In genomic region chr17:39194985-39195524, GRCh38 we compare ENCODE assay signal across 12 cellular contexts. TPM values are rescaled to one million over a fixed set of nuclear protein-coding genes. Genes with fewer than 3 reads are reported as not detected.
DNase-seq lines count a peak whose midpoint lies in the region; ATAC-seq and TF ChIP-seq lines count a peak whose summit lies in the region.
"Had no signal": no experiment of that assay in that cellular context is flagged by ENCODE, and none has a peak within 500 bp of the region (broad histone marks: within the 10 kb centered on the region; RNA-seq: fewer than 3 reads in every experiment).

No MANE protein-coding gene starts in this region.

- no peak for TF ChIP-seq CTCF in DOHH2 (IDR thresholded peaks at IDR 0.05; ENCODE audit: low read depth, low read length, poor library complexity, severe bottlenecking)
- no peak for TF ChIP-seq CTCF in RWPE1 (conservative IDR thresholded peaks at IDR 0.05; ENCODE audit: low read depth)
- no peak for TF ChIP-seq CTCF in gastroesophageal sphincter (IDR thresholded peaks at IDR 0.05)
- no peak for TF ChIP-seq CTCF in sigmoid colon (IDR thresholded peaks at IDR 0.05)

- peaks cover 5% of the 10 kb centered on the region; the same call in 1 of the 2 replicates for H4K20me1 ChIP-seq in DOHH2 (ENCODE audit: control insufficient read depth, insufficient read depth, low read depth, low read length)

- H3F3A ChIP-seq in DOHH2 (ENCODE audit: control insufficient read depth, insufficient read depth): peaks cover 16% of the 10 kb centered on the region

- POLR2A ChIA-PET in RWPE1 (lab: Yijun Ruan, JAX; ENCODE audit: low non-redundant PET): no interaction called here

- H3K9me3 ChIP-seq in DOHH2 (ENCODE audit: control insufficient read depth, insufficient read depth, low read length): no peaks in the 10 kb centered on the region
- H3K9me3 ChIP-seq in gastroesophageal sphincter: no peaks in the 10 kb centered on the region
- no peaks in the 10 kb centered on the region for H3K9me3 ChIP-seq in sigmoid colon
- H3K9me3 ChIP-seq: heart left ventricle had no signal

- intact Hi-C loops in sigmoid colon (cut with DNase I): loop anchor here (5.0 kb wide), 1 partner anchor 207 kb away; the partner anchor contains the start of gene FBXL20

- TF ChIP-seq EP300 in gastroesophageal sphincter (IDR thresholded peaks at IDR 0.05) (no peak), sigmoid colon (IDR thresholded peaks at IDR 0.05) (no peak)

- H3K4me1 ChIP-seq in DOHH2 (ENCODE audit: control insufficient read depth, low read length) (peaks cover 36% of the 10 kb centered on the region), gastroesophageal sphincter (peaks cover 0 to 62% (median 15%) of the 10 kb centered on the region in 3 donors), sigmoid colon (peaks cover 0 to 53% (median 44%) of the 10 kb centered on the region in 4 donors)

- 57 to 64% methylated on average over 3 to 6 of the region's 10 CpGs for WGBS in gastroesophageal sphincter (ENCODE audit: low coverage in 1 of 2), 2 donors
- 82 to 86% methylated on average over 10 of the region's 10 CpGs for WGBS in sigmoid colon, 2 donors

- no peaks in the 10 kb centered on the region for H3K27me3 ChIP-seq in DOHH2 (ENCODE audit: control insufficient read depth, low read length)
- H3K27me3 ChIP-seq in gastroesophageal sphincter: no peaks in the 10 kb centered on the region
- H3K27me3 ChIP-seq in sigmoid colon: no peaks in the 10 kb centered on the region
- H3K27me3 ChIP-seq: heart left ventricle had no signal

- H3K9me2 ChIP-seq in DOHH2 (replicated peaks; ENCODE audit: control insufficient read depth, low read length): no peaks in the 10 kb centered on the region

- H3K4me2 ChIP-seq in DOHH2 (ENCODE audit: low read length): peak overlapping the region; percentile 98; the same call in 1 of the 2 replicates

- H3K27ac ChIP-seq in DOHH2 (ENCODE audit: low read depth, low read length) (no peak overlapping the region), RWPE1 (peak overlapping the region; percentile 88), gastroesophageal sphincter (peak overlapping the region in 3 of 4 donors; percentile 64 to 95 (median 89)), sigmoid colon (peak overlapping the region; percentile 30 to 99 (median 46))

- H3K36me3 ChIP-seq in DOHH2 (ENCODE audit: control insufficient read depth, low read length) (peaks cover 56% of the 10 kb centered on the region), gastroesophageal sphincter (peaks cover 0 to 45% of the 10 kb centered on the region in 2 donors), sigmoid colon (peaks cover 0 to 40% (median 11%) of the 10 kb centered on the region in 4 donors)

- no peak for DNase-seq in RWPE1 (ENCODE audit: low spot score)
- DNase-seq in sigmoid colon: no peak
- DNase-seq in NCI-H2196 (lab: John Stamatoyannopoulos, UW; ENCODE audit: unreplicated experiment): no peak
- no peak for DNase-seq in DMS153 (lab: John Stamatoyannopoulos, UW)
- DNase-seq in middle frontal gyrus (ENCODE audit: extremely low spot score, low spot score): no peak
- DNase-seq in NCI-H1092 (lab: John Stamatoyannopoulos, UW): no peak
- DNase-seq: activated naive CD8-positive, alpha-beta T cell treated with anti-CD3 and anti-CD28 coated beads for 36 hours; stimulated activated naive CD8-positive, alpha-beta T cell treated with anti-CD3 and anti-CD28 coated beads, Interleukin-15, amount 100 ng/mL, for 72 hours had no signal

- ATAC-seq in gastroesophageal sphincter: no peak
- ATAC-seq: stimulated activated naive CD8-positive, alpha-beta T cell treated with anti-CD3 and anti-CD28 coated beads, Interleukin-15, amount 100 ng/mL, for 72 hours had no signal

- peak overlapping the region; percentile 100; the same call in 1 of the 2 replicates for H3K4me3 ChIP-seq in DOHH2 (ENCODE audit: low read length)
- H3K4me3 ChIP-seq in gastroesophageal sphincter: peak overlapping the region in 1 of 2 donors; percentile 1
- no peak overlapping the region for H3K4me3 ChIP-seq in sigmoid colon

- H3K79me2 ChIP-seq in DOHH2 (ENCODE audit: control insufficient read depth, low read length): peaks cover 30% of the 10 kb centered on the region

- CTCF ChIA-PET in RWPE1 (lab: Yijun Ruan, JAX): interaction anchor here (0.6 to 1.6 kb wide), 6 partner anchors 12 to 256 kb away, joined by 3 to 10 read pairs (median 6); no protein-coding TSS in a partner anchor

- TF ChIP-seq POLR2A in gastroesophageal sphincter (IDR thresholded peaks at IDR 0.05) (no peak), sigmoid colon (IDR thresholded peaks at IDR 0.05) (no peak)

RNA-seq across cellular contexts. Expression of gene CACNB1, which starts 2.4 kb away (rescaled TPM):
- total RNA-seq in gastroesophageal sphincter (1 to 10 TPM; 3.6 to 7.9 (median 5.9) TPM), sigmoid colon (1 to 10 TPM; 5.3 to 8.0 (median 7.4) TPM)
- 10 to 100 TPM in 1 of 3 donors, 1 to 10 TPM in 2; 3.0 to 11.6 (median 8.1) TPM for polyA plus RNA-seq in sigmoid colon

RNA-seq across cellular contexts. Expression of gene RPL19, which starts 5.0 kb away (rescaled TPM):
- total RNA-seq in gastroesophageal sphincter (1,000 to 10,000 TPM; 1,562 to 3,160 (median 2,477) TPM), sigmoid colon (1,000 to 10,000 TPM; 3,053 to 4,685 (median 3,950) TPM)
- 1,000 to 10,000 TPM; 2,689 to 4,258 (median 3,169) TPM for polyA plus RNA-seq in sigmoid colon

RNA-seq across cellular contexts. Expression of gene ARL5C, which starts 29.1 kb away (rescaled TPM):
- total RNA-seq in gastroesophageal sphincter (not detected), sigmoid colon (under 1 TPM in 1 of 4 donors, not detected in 3; 0.28 TPM)
- not detected for polyA plus RNA-seq in sigmoid colon
- total RNA-seq: activated naive CD8-positive, alpha-beta T cell treated with anti-CD3 and anti-CD28 coated beads for 36 hours; heart left ventricle; NCI-H460 had no signal
- polyA plus RNA-seq: heart left ventricle had no signal

RNA-seq across cellular contexts. Expression of gene STAC2, which starts 30.7 kb away (rescaled TPM):
- total RNA-seq in gastroesophageal sphincter (under 1 TPM in 2 of 4 donors, not detected in 2; 0.13 to 0.57 TPM), sigmoid colon (1 to 10 TPM in 1 of 4 donors, under 1 TPM in 3; 0.16 to 1.1 (median 0.31) TPM)
- under 1 TPM in 2 of 3 donors, not detected in 1; under 0.01 to 0.47 TPM for polyA plus RNA-seq in sigmoid colon
- total RNA-seq: NCI-H460 had no signal

RNA-seq across cellular contexts. Expression of gene PLXDC1, which starts 43.6 kb away (rescaled TPM):
- total RNA-seq in gastroesophageal sphincter (10 to 100 TPM in 3 of 4 donors, 1 to 10 TPM in 1; 5.5 to 21.6 (median 17.4) TPM), sigmoid colon (10 to 100 TPM in 3 of 4 donors, 1 to 10 TPM in 1; 6.2 to 13.0 (median 10.3) TPM)
- polyA plus RNA-seq in sigmoid colon: 1 to 10 TPM; 1.4 to 4.8 (median 3.6) TPM
